In genomic region chr11:113574586-113574985, GRCh38 we compare ENCODE assay signal across 22 cellular contexts.
DNase-seq lines count a peak whose midpoint lies in the region; ATAC-seq and TF ChIP-seq lines count a peak whose summit lies in the region.
"Had no signal": no experiment of that assay in that cellular context is flagged by ENCODE, and none has a peak within 500 bp of the region (broad histone marks: within the 10 kb centered on the region; RNA-seq: fewer than 3 reads in every experiment).

No MANE protein-coding gene starts in this region.

- H3K36me3 Mint-ChIP-seq in activated CD4-positive, alpha-beta T cell treated with anti-CD3 and anti-CD28 coated beads, Interleukin-2, amount 10 ng/mL, durations not matched to agents 7 days and 5 days (ENCODE audit: low read depth): no peaks in the 10 kb centered on the region
- H3K36me3 Mint-ChIP-seq in naive thymus-derived CD4-positive, alpha-beta T cell: peaks cover 0 to 2% (median 0%) of the 10 kb centered on the region in 5 donors
- H3K36me3 Mint-ChIP-seq: CD4-positive, alpha-beta memory T cell had no signal

- no peaks in the 10 kb centered on the region for H3K27me3 ChIP-seq in BE2C
- no peaks in the 10 kb centered on the region for H3K27me3 ChIP-seq in naive thymus-derived CD4-positive, alpha-beta T cell (ENCODE audit: control insufficient read depth in 2 of 2, insufficient read depth in 2 of 2, low read length in 2 of 2)
- H3K27me3 ChIP-seq: BLaER1 treated with 17β-estradiol and CSF1 and Interleukin-3, amounts not matched to agents 10 nM and 100 nM; MG63 had no signal

- H3K4me1 Mint-ChIP-seq in activated CD4-positive, alpha-beta T cell treated with anti-CD3 and anti-CD28 coated beads, Interleukin-2, amount 10 ng/mL, durations not matched to agents 7 days and 5 days: peaks cover 12% of the 10 kb centered on the region
- H3K4me1 Mint-ChIP-seq in naive thymus-derived CD4-positive, alpha-beta T cell: peaks cover 0 to 19% (median 0%) of the 10 kb centered on the region in 7 donors

- no peak overlapping the region for H3K27ac Mint-ChIP-seq in activated CD4-positive, alpha-beta T cell treated with anti-CD3 and anti-CD28 coated beads, Interleukin-2, amount 10 ng/mL, durations not matched to agents 7 days and 5 days
- H3K27ac Mint-ChIP-seq in naive thymus-derived CD4-positive, alpha-beta T cell: no peak overlapping the region
- H3K27ac Mint-ChIP-seq: CD4-positive, alpha-beta memory T cell had no signal

- POLR2A ChIA-PET in activated CD4-positive, alpha-beta T cell treated with anti-CD3 and anti-CD28 coated beads, Interleukin-2, amount 10 ng/mL, durations not matched to agents 7 days and 5 days (lab: Charles Lee): no interaction called here
- POLR2A ChIA-PET in naive thymus-derived CD4-positive, alpha-beta T cell (lab: Charles Lee): no interaction called here

- no peaks in the 10 kb centered on the region for H3K36me3 ChIP-seq in BE2C
- no peaks in the 10 kb centered on the region for H3K36me3 ChIP-seq in naive thymus-derived CD4-positive, alpha-beta T cell (ENCODE audit: control insufficient read depth in 2 of 3, insufficient read depth in 3 of 3, low read length in 3 of 3)
- H3K36me3 ChIP-seq: BLaER1 treated with 17β-estradiol and CSF1 and Interleukin-3, amounts not matched to agents 10 nM and 100 nM; MG63 had no signal

- H3K4me1 ChIP-seq in BE2C: peaks cover 41% of the 10 kb centered on the region
- no peaks in the 10 kb centered on the region for H3K4me1 ChIP-seq in naive thymus-derived CD4-positive, alpha-beta T cell (ENCODE audit: control insufficient read depth in 2 of 2, insufficient read depth in 2 of 2, low read length in 2 of 2)

- no peak overlapping the region for H3K4me3 Mint-ChIP-seq in activated CD4-positive, alpha-beta T cell treated with anti-CD3 and anti-CD28 coated beads, Interleukin-2, amount 10 ng/mL, durations not matched to agents 7 days and 5 days
- no peak overlapping the region for H3K4me3 Mint-ChIP-seq in naive thymus-derived CD4-positive, alpha-beta T cell
- H3K4me3 Mint-ChIP-seq: CD4-positive, alpha-beta memory T cell had no signal

- intact Hi-C loops in naive thymus-derived CD4-positive, alpha-beta T cell (cut with micrococcal nuclease): no loop called here

- H3K27me3 Mint-ChIP-seq in activated CD4-positive, alpha-beta T cell treated with anti-CD3 and anti-CD28 coated beads, Interleukin-2, amount 10 ng/mL, durations not matched to agents 7 days and 5 days: peaks cover 15% of the 10 kb centered on the region
- H3K27me3 Mint-ChIP-seq in naive thymus-derived CD4-positive, alpha-beta T cell: peaks cover 4 to 25% (median 17%) of the 10 kb centered on the region in 5 donors

- no peaks in the 10 kb centered on the region for H3K9me3 Mint-ChIP-seq in activated CD4-positive, alpha-beta T cell treated with anti-CD3 and anti-CD28 coated beads, Interleukin-2, amount 10 ng/mL, durations not matched to agents 7 days and 5 days
- H3K9me3 Mint-ChIP-seq in naive thymus-derived CD4-positive, alpha-beta T cell: peaks cover 0 to 3% (median 0%) of the 10 kb centered on the region in 11 donors
- H3K9me3 Mint-ChIP-seq: CD4-positive, alpha-beta memory T cell had no signal

- no peak for ATAC-seq in HG03280 (IDR thresholded peaks at IDR 0.05; ENCODE audit: unreplicated experiment)
- no peak for ATAC-seq in naive thymus-derived CD4-positive, alpha-beta T cell
- ATAC-seq: HCT116, PC-3 had no signal

- peak; percentile 57 for DNase-seq in AG10803 (ENCODE audit: low read depth)
- DNase-seq in BE2C: peak; percentile 51
- DNase-seq in NCI-H1105 treated with DMSO at 0.1 percent for 48 hours (lab: John Stamatoyannopoulos, UW): peak; percentile 74
- peak; percentile 4 for DNase-seq in fibroblast of gingiva (ENCODE audit: low read depth)
- DNase-seq in activated CD4-positive, alpha-beta T cell treated with anti-CD3 and anti-CD28 coated beads, Interleukin-2, amount 10 ng/mL, durations not matched to agents 7 days and 5 days: no peak
- DNase-seq in naive thymus-derived CD4-positive, alpha-beta T cell: no peak
- DNase-seq: Caco-2; CD4-positive, alpha-beta memory T cell; DMS153; GDM1; Kasumi-1; MG63; NCI-H1436; NCI-H1930; NCI-H510A; PC-3; RPMI8226; SHP77; T-helper 1 cell had no signal

- H3K9me3 ChIP-seq in BE2C: no peaks in the 10 kb centered on the region
- no peaks in the 10 kb centered on the region for H3K9me3 ChIP-seq in naive thymus-derived CD4-positive, alpha-beta T cell (ENCODE audit: control insufficient read depth in 2 of 3, low read length in 3 of 3)
- H3K9me3 ChIP-seq: BLaER1 treated with 17β-estradiol and CSF1 and Interleukin-3, amounts not matched to agents 10 nM and 100 nM; Caco-2; MG63 had no signal

- CTCF ChIA-PET in activated CD4-positive, alpha-beta T cell treated with anti-CD3 and anti-CD28 coated beads, Interleukin-2, amount 10 ng/mL, durations not matched to agents 7 days and 5 days (lab: Charles Lee): interaction anchor here (0.7 to 1.6 kb wide), 6 partner anchors 10 to 1920 kb away, joined by 3 read pairs; no protein-coding TSS in a partner anchor
- CTCF ChIA-PET in naive thymus-derived CD4-positive, alpha-beta T cell (lab: Charles Lee): no interaction called here

- H3K27ac ChIP-seq in naive thymus-derived CD4-positive, alpha-beta T cell (ENCODE audit: low read depth, low read length): no peak overlapping the region
- H3K27ac ChIP-seq: BLaER1 treated with 17β-estradiol and CSF1 and Interleukin-3, amounts not matched to agents 10 nM and 100 nM had no signal

- TF ChIP-seq CTCF in AG10803 (conservative IDR thresholded peaks at IDR 0.05; ENCODE audit: low read length) (no peak), BE2C (IDR thresholded peaks at IDR 0.05; ENCODE audit: low read depth, low read length) (no peak)

- H3K4me3 ChIP-seq in AG10803 (ENCODE audit: low read length) (no peak overlapping the region), BE2C (ENCODE audit: low read depth, low read length) (no peak overlapping the region)
- H3K4me3 ChIP-seq in naive thymus-derived CD4-positive, alpha-beta T cell (ENCODE audit: low read length): no peak overlapping the region
- H3K4me3 ChIP-seq: BLaER1 treated with 17β-estradiol and CSF1 and Interleukin-3, amounts not matched to agents 10 nM and 100 nM; MG63 had no signal

Comparison
In these comparisons a context has a peak if more than half of its experiments do, and no peak if none do; other contexts are left out.
1. DNase-seq: peak in AG10803 (single experiment), BE2C (single experiment), NCI-H1105 treated with DMSO at 0.1 percent for 48 hours (single experiment) and fibroblast of gingiva (single experiment); none in activated CD4-positive, alpha-beta T cell treated with anti-CD3 and anti-CD28 coated beads, Interleukin-2, amount 10 ng/mL, durations not matched to agents 7 days and 5 days (single experiment) and naive thymus-derived CD4-positive, alpha-beta T cell (0 of 9).